ENCODE assay signal across 8 cellular contexts in the genomic region with DNA sequence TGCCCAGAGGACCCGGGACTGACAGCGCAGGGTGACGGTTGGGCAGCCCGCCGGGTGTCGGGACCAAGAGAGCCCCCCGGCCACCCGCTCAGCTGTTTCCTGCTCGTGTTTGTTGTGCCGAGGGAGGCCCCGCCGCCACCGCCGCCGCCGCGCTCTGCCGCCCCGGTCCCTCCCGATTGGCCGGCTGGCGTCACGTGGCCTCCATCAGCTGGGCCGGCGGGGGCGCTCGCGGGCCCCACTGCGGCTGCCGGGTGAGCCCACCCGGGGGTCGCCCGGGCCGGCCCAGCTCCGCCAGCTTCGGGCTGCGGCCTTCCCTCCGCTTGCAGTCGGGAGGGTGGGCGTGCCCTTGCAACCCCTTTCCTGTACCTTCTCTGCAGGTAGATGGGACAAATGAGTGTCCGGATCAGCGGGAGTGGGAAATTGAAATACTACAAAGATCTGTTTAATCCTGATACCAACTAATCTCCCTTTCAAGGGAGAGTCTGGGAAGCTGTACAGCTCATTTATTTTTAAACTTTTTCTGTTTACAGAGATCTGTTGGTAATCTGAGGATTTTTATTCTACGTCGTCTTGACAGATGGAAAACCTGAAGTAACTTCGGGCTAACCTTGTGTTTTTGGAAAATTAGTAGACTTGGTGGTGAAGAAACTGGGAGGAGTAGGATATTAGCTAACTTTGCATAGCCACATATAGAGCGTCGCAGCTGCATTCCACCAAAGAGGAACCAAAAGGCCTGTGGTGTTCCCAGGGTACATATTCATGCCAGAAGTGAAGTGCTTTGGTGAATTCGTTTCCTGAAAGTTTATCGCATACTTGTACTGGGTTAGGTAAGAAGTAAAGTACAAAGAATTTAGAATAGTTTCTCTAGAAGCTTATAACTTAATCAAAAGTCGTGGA.
DNase-seq lines count a peak whose midpoint lies in the region; ATAC-seq lines count a peak whose summit lies in the region.

No MANE protein-coding gene starts in this region.

- no peaks in the 10 kb centered on the region for H3K9me3 Mint-ChIP-seq in memory B cell

- no peaks in the 10 kb centered on the region for H3K27me3 Mint-ChIP-seq in memory B cell

- peak overlapping the region; percentile 91 for H3K4me3 Mint-ChIP-seq in memory B cell

- H3K27ac Mint-ChIP-seq in memory B cell, result peak overlapping the region; percentile 99

- peaks cover 17% of the 10 kb centered on the region for H3K36me3 Mint-ChIP-seq in memory B cell

- DNase-seq in DMS153 treated with DMSO at 0.1 percent for 48 hours (lab: John Stamatoyannopoulos, UW; ENCODE audit: unreplicated experiment) (peak; percentile 12), DMS153 (lab: John Stamatoyannopoulos, UW) (no peak), NCI-H526 treated with DMSO at 0.1 percent for 48 hours (lab: John Stamatoyannopoulos, UW) (peak; percentile 59), memory B cell (ENCODE audit: low spot score in 2 of 2) (peak; percentile 87 to 90)
- peak; percentile 27 to 68 for DNase-seq in activated CD8-positive, alpha-beta memory T cell treated with anti-CD3 and anti-CD28 coated beads for 1 hour (ENCODE audit: extremely low read depth in 1 of 2, low read depth in 1 of 2)
- DNase-seq in effector CD8-positive, alpha-beta T cell (lab: John Stamatoyannopoulos, UW), result peak; percentile 73
- peak; percentile 65 for DNase-seq in stimulated activated CD8-positive, alpha-beta memory T cell treated with anti-CD3 and anti-CD28 coated beads, Interleukin-12 subunit alpha, Interleukin-12 subunit beta, amount 100 ng/mL, for 24 hours (ENCODE audit: extremely low read depth)

- ATAC-seq in HG03039 (IDR thresholded peaks at IDR 0.05; ENCODE audit: unreplicated experiment) (peak; percentile 24), memory B cell (ENCODE audit: low read depth) (peak; percentile 17)

- H3K4me1 Mint-ChIP-seq in memory B cell, result peaks cover 30% of the 10 kb centered on the region
